ENCODE assay signal across 12 cellular contexts in the genomic region with DNA sequence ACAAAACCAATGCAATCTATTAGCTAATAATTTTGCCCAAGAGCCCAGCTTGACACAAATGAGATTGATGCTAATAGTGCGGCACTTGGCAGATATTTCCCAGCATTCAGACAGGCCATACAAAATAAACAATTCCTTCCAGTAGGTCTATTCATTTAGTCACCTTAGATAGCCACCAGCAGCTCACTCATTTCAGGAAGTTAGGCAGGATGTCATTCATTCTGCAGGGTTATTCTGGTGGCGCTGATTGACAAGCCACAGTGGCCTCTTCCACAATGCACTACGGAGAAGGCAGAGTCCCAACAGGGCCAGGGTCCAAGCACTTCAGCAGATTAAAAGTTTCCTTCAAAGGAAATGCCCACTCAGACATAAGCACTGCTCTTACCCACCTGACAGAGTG. TPM values are rescaled to one million over a fixed set of nuclear protein-coding genes. Genes with fewer than 3 reads are reported as not detected.
DNase-seq lines count a peak whose midpoint lies in the region; ATAC-seq and TF ChIP-seq lines count a peak whose summit lies in the region.
"Had no signal": no experiment of that assay in that cellular context is flagged by ENCODE, and none has a peak within 500 bp of the region (broad histone marks: within the 10 kb centered on the region; RNA-seq: fewer than 3 reads in every experiment).

No MANE protein-coding gene starts in this region.

- H3K4me3 ChIP-seq in heart left ventricle, result no peak overlapping the region
- no peak overlapping the region for H3K4me3 ChIP-seq in left ventricle myocardium inferior
- H3K4me3 ChIP-seq in upper lobe of right lung, result no peak overlapping the region

- H3K27me3 ChIP-seq in heart left ventricle, result no peaks in the 10 kb centered on the region
- H3K27me3 ChIP-seq in left ventricle myocardium inferior (ENCODE audit: low read depth), result no peaks in the 10 kb centered on the region
- H3K27me3 ChIP-seq in upper lobe of right lung, result no peaks in the 10 kb centered on the region

- H3K4me1 ChIP-seq in heart left ventricle (peaks cover 0 to 23% (median 0%) of the 10 kb centered on the region in 12 donors), left ventricle myocardium inferior (peaks cover 8% of the 10 kb centered on the region), upper lobe of right lung (peaks cover 3% of the 10 kb centered on the region)

- H3K27ac ChIP-seq in heart left ventricle (no peak overlapping the region), left ventricle myocardium inferior (replicated peaks) (no peak overlapping the region), upper lobe of right lung (no peak overlapping the region)
- H3K27ac ChIP-seq: RWPE1 had no signal

- no peak for TF ChIP-seq CTCF in heart left ventricle (IDR thresholded peaks at IDR 0.05)
- TF ChIP-seq CTCF in left ventricle myocardium inferior (IDR thresholded peaks at IDR 0.05; ENCODE audit: borderline replicate concordance), result no peak
- TF ChIP-seq CTCF in upper lobe of right lung (IDR thresholded peaks at IDR 0.05), result no peak

- H3K36me3 ChIP-seq in heart left ventricle (no peaks in the 10 kb centered on the region), left ventricle myocardium inferior (no peaks in the 10 kb centered on the region), upper lobe of right lung (no peaks in the 10 kb centered on the region)

- H3K36me3 Mint-ChIP-seq in effector memory CD8-positive, alpha-beta T cell (ENCODE audit: insufficient read depth), result peaks cover 3% of the 10 kb centered on the region

- H3K9me3 Mint-ChIP-seq in effector memory CD8-positive, alpha-beta T cell, result no peaks in the 10 kb centered on the region

- peaks cover 30 to 32% of the 10 kb centered on the region in 2 donors for H3K4me1 Mint-ChIP-seq in effector memory CD8-positive, alpha-beta T cell (ENCODE audit: low read depth in 2 of 2)

- peak overlapping the region in 1 of 2 donors; percentile 65 for H3K27ac Mint-ChIP-seq in effector memory CD8-positive, alpha-beta T cell

- ATAC-seq in heart left ventricle, result peak in 3 of 4 donors; percentile 34 to 56 (median 39)
- ATAC-seq in effector memory CD8-positive, alpha-beta T cell (replicated peaks), result peak; percentile 63
- peak; percentile 58 for ATAC-seq in upper lobe of right lung
- ATAC-seq in GM18519 (IDR thresholded peaks at IDR 0.05; ENCODE audit: low FRiP score, unreplicated experiment), result no peak

- 29 to 48% (median 40%) methylated on average over 3 of the region's 3 CpGs for WGBS in heart left ventricle, 4 donors

- TF ChIP-seq POLR2A in heart left ventricle (IDR thresholded peaks at IDR 0.05), result no peak

- intact Hi-C loops in heart left ventricle (cut with DNase I) (no loop called here), left ventricle myocardium inferior (cut with micrococcal nuclease) (no loop called here), upper lobe of right lung (cut with DNase I) (no loop called here)

- DNase-seq in heart left ventricle (no peak), left ventricle myocardium inferior (no peak), Kasumi-1 (lab: John Stamatoyannopoulos, UW) (peak; percentile 72 to 85), upper lobe of right lung (no peak), NCI-H1694 (lab: John Stamatoyannopoulos, UW) (no peak), AG08396 (ENCODE audit: low spot score) (no peak)
- DNase-seq in effector memory CD8-positive, alpha-beta T cell, result no peak
- DNase-seq: activated CD4-positive, CD25-positive, alpha-beta regulatory T cell; dermis blood vessel endothelial cell; stimulated activated CD4-positive, alpha-beta T cell treated with anti-CD3 and anti-CD28 coated beads, Interleukin-15, amount 100 ng/mL, for 24 hours had no signal

- no peak overlapping the region for H3K4me3 Mint-ChIP-seq in effector memory CD8-positive, alpha-beta T cell

- H3K27me3 Mint-ChIP-seq in effector memory CD8-positive, alpha-beta T cell, result no peaks in the 10 kb centered on the region

- H3K9me3 ChIP-seq in heart left ventricle (no peaks in the 10 kb centered on the region), left ventricle myocardium inferior (replicated peaks) (no peaks in the 10 kb centered on the region), upper lobe of right lung (no peaks in the 10 kb centered on the region)

RNA-seq across cellular contexts. Expression of gene PIK3AP1, which starts 55.8 kb away (rescaled TPM):
- total RNA-seq in heart left ventricle (10 to 100 TPM in 2 of 9 donors, 1 to 10 TPM in 7; 1.4 to 37.9 (median 6.1) TPM), left ventricle myocardium inferior (5.4 TPM), upper lobe of right lung (65.2 TPM)
- 1 to 10 TPM; 1.3 to 1.8 TPM for polyA plus RNA-seq in heart left ventricle
- total RNA-seq: dermis blood vessel endothelial cell had no signal

Comparison
In these comparisons a context has a peak if more than half of its experiments do, and no peak if none do; other contexts are left out.
1. DNase-seq: peak in Kasumi-1 (2 of 2); none in heart left ventricle (0 of 5), left ventricle myocardium inferior (single experiment), effector memory CD8-positive, alpha-beta T cell (0 of 3), upper lobe of right lung (single experiment), NCI-H1694 (single experiment) and AG08396 (single experiment).